ENCODE assay signal across 9 cellular contexts in genomic region chr7:150800576-150801241, GRCh38. TPM values are rescaled to one million over a fixed set of nuclear protein-coding genes. Genes with fewer than 3 reads are reported as not detected.
DNase-seq lines count a peak whose midpoint lies in the region; ATAC-seq and TF ChIP-seq lines count a peak whose summit lies in the region.
"Had no signal": no experiment of that assay in that cellular context is flagged by ENCODE, and none has a peak within 500 bp of the region (broad histone marks: within the 10 kb centered on the region; RNA-seq: fewer than 3 reads in every experiment).

Gene TMEM176A, plus strand, starts transcription at chr7:150800769. Its CDS starts 782 bp downstream, at chr7:150801551.

- H3K4me1 Mint-ChIP-seq in endodermal cell: peaks cover 4% of the 10 kb centered on the region

- no peak within 1 kb of the TSS for H3K4me3 ChIP-seq in endodermal cell (ENCODE audit: low read length)
- H3K4me3 ChIP-seq in muscle layer of duodenum (ENCODE audit: low read depth in 1 of 2, low read length in 2 of 2): peak within 1 kb of the TSS; percentile 73 to 75
- peak within 1 kb of the TSS; percentile 53 to 84 (median 63) for H3K4me3 ChIP-seq in transverse colon

- intact Hi-C loops in transverse colon (cut with DNase I; ENCODE audit: low total_unique reads): loop anchor here (5.0 kb wide), 1 partner anchor 1207 kb away; no protein-coding TSS in a partner anchor

- no peaks in the 10 kb centered on the region for H3K4me1 ChIP-seq in endodermal cell (ENCODE audit: control insufficient read depth, insufficient read depth, low read length)
- peaks cover 9 to 11% of the 10 kb centered on the region in 2 donors for H3K4me1 ChIP-seq in muscle layer of duodenum (ENCODE audit: control insufficient read depth in 1 of 2, insufficient read depth in 2 of 2, low read length in 2 of 2)
- H3K4me1 ChIP-seq in transverse colon: peaks cover 10 to 47% (median 33%) of the 10 kb centered on the region in 4 donors

- peak; percentile 20 to 41 for ATAC-seq in activated CD4-positive, CD25-positive, alpha-beta regulatory T cell treated with anti-CD3 and anti-CD28 coated beads, Interleukin-2, amount 50 U/mL, for 24 hours

- H3K27me3 Mint-ChIP-seq in endodermal cell (ENCODE audit: insufficient read depth): peaks cover 83% of the 10 kb centered on the region

- peaks cover 2% of the 10 kb centered on the region for H3K9me3 Mint-ChIP-seq in endodermal cell

- H3K27me3 ChIP-seq in endodermal cell (ENCODE audit: control insufficient read depth, insufficient read depth, low read length, poor library complexity, severe bottlenecking) (peaks cover 89% of the 10 kb centered on the region), muscle layer of duodenum (ENCODE audit: low read depth, low read length) (peaks cover 4% of the 10 kb centered on the region), transverse colon (peaks cover 18% of the 10 kb centered on the region)

- H3K4me3 Mint-ChIP-seq in endodermal cell: peak within 1 kb of the TSS; percentile 42

- in situ Hi-C loops in transverse colon (cut with MboI; ENCODE audit: low pct_ligation_motif_present in 1 of 4, low pct_unique_long_range_greater_than_20kb in 1 of 4, low sequenced_read_pairs in 3 of 4): no loop called here

- no peak within 1 kb of the TSS for H3K27ac Mint-ChIP-seq in endodermal cell

- H3K36me3 Mint-ChIP-seq in endodermal cell (ENCODE audit: low read depth): no peaks in the 10 kb centered on the region

- 7 to 15% methylated on average over 6 to 52 of the region's 54 CpGs for WGBS in endodermal cell (ENCODE audit: insufficient coverage in 1 of 2, insufficient read length in 1 of 2), 2 experiments
- WGBS in transverse colon (ENCODE audit: low coverage in 1 of 2), 2 donors: 11% methylated on average over 27 of the region's 54 CpGs; no CpG with 5 or more reads in 1 of the 2 donors

- no peak for TF ChIP-seq CTCF in endodermal cell (conservative IDR thresholded peaks at IDR 0.05)
- TF ChIP-seq CTCF in transverse colon (IDR thresholded peaks at IDR 0.05): no peak

- no peak for DNase-seq in activated CD4-positive, CD25-positive, alpha-beta regulatory T cell (lab: John Stamatoyannopoulos, UW)
- DNase-seq in endodermal cell (no peak), transverse colon (peak; percentile 67), kidney glomerular epithelial cell (lab: John Stamatoyannopoulos, UW) (no peak), medulla oblongata (ENCODE audit: extremely low spot score) (no peak), SHP77 treated with DMSO at 0.1 percent for 48 hours (lab: John Stamatoyannopoulos, UW) (no peak)
- DNase-seq: central memory CD4-positive, alpha-beta T cell had no signal

- H3K36me3 ChIP-seq in endodermal cell (ENCODE audit: control insufficient read depth, insufficient read depth, low read length) (no peaks in the 10 kb centered on the region), muscle layer of duodenum (ENCODE audit: control insufficient read depth in 1 of 2, insufficient read depth in 2 of 2, low read length in 2 of 2) (peaks cover 16 to 18% of the 10 kb centered on the region in 2 donors), transverse colon (peaks cover 0 to 9% (median 2%) of the 10 kb centered on the region in 4 donors)

- no peak for TF ChIP-seq EP300 in transverse colon (IDR thresholded peaks at IDR 0.05; ENCODE audit: low read depth)

- peak; percentile 17 for TF ChIP-seq POLR2A in transverse colon (IDR thresholded peaks at IDR 0.05)

- no peak within 1 kb of the TSS for H3K27ac ChIP-seq in endodermal cell (ENCODE audit: low read depth, low read length)
- H3K27ac ChIP-seq in muscle layer of duodenum (ENCODE audit: low read length): peak within 1 kb of the TSS; percentile 53
- peak within 1 kb of the TSS; percentile 88 to 93 (median 91) for H3K27ac ChIP-seq in transverse colon

- peaks cover 5% of the 10 kb centered on the region for H3K9me3 ChIP-seq in endodermal cell (ENCODE audit: control insufficient read depth, low read length)
- peaks cover 4 to 8% of the 10 kb centered on the region in 2 donors for H3K9me3 ChIP-seq in muscle layer of duodenum (ENCODE audit: control insufficient read depth in 1 of 2, low read length in 2 of 2)
- H3K9me3 ChIP-seq in transverse colon: peaks cover 0 to 1% of the 10 kb centered on the region in 2 donors

- H3K9ac ChIP-seq in endodermal cell (ENCODE audit: extremely low read depth, low read length, poor library complexity, severe bottlenecking): no peak within 1 kb of the TSS

RNA-seq across cellular contexts. Expression of gene TMEM176A, which starts in this region (rescaled TPM):
- total RNA-seq in endodermal cell: not detected
- 9.8 TPM for polyA plus RNA-seq in endodermal cell (2013, experiment 1 of 2)
- polyA plus RNA-seq in endodermal cell (2013, experiment 2 of 2): 7.0 TPM
- total RNA-seq in transverse colon: 100 to 1,000 TPM in 3 of 4 donors, 10 to 100 TPM in 1; 44.6 to 210 (median 171) TPM

Comparison
In these comparisons a context has a peak if more than half of its experiments do, and no peak if none do; other contexts are left out.
1. RNA of gene TMEM176A (total RNA-seq): 44.6 to 210 TPM in transverse colon; not detected in endodermal cell; every median in the first group is over 10 times any median in the second.